Comparison of ENCODE assay signal across 1 cellular context in genomic region chr3:72473156-72473555, GRCh38.
TF ChIP-seq lines count a peak whose summit lies in the region.

No MANE protein-coding gene starts in this region.

TF ChIP-seq in GM12878, 131 proteins besides CTCF, POLR2A, EP300 and RAD21 (continued from another document):
- TF ChIP-seq SKIL (IDR thresholded peaks at IDR 0.05; ENCODE audit: low read depth, poor library complexity, severe bottlenecking), result peak; percentile 74
- TF ChIP-seq ZNF274 (IDR thresholded peaks at IDR 0.05; ENCODE audit: insufficient read depth, insufficient read length), result no peak
- TF ChIP-seq IRF5 (IDR thresholded peaks at IDR 0.05; ENCODE audit: borderline replicate concordance), result no peak
- TF ChIP-seq FOXK2 (IDR thresholded peaks at IDR 0.05), result peak; percentile 90
- TF ChIP-seq BCLAF1 (IDR thresholded peaks at IDR 0.05), result peak; percentile 67; the same call in 1 of the 2 replicates
- peak; percentile 74; the same call in 1 of the 2 replicates for TF ChIP-seq RELB (IDR thresholded peaks at IDR 0.05; ENCODE audit: low read depth)
- TF ChIP-seq BHLHE40 (IDR thresholded peaks at IDR 0.05; ENCODE audit: borderline replicate concordance in 1 of 2, low read depth in 2 of 2, low read length in 1 of 2), result peak in 1 of 2 experiments; percentile 26; a peak in 1 of 4 replicates
- peak; percentile 89 for TF ChIP-seq ATF7 (IDR thresholded peaks at IDR 0.05; ENCODE audit: low read depth)
- peak; percentile 79 for TF ChIP-seq KLF5 (IDR thresholded peaks at IDR 0.05; ENCODE audit: partially characterized antibody)
